Comparison of ENCODE assay signal across 20 cellular contexts in the genomic region with DNA sequence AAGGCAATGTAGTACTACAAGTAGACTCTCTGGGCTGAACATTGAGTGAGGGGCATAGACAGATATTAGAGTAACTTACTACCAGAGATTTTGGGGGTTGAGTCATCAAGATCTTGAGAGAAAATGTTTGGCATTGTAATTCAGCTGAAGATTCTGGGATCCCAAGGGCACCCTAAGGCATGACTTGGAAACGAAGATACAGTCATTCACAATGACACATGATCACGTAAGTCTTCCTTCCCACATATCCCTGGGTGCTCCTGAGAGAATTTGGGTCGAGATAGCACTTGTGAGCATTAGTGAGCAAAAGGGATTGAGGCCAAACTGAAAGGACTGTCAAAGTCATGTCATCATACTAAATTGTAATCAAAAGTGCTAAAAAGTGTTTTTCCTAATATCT.
A peak's percentile ranks its signal among the peaks of the same experiment; 100 is the strongest.
DNase-seq lines count a peak whose midpoint lies in the region; ATAC-seq and TF ChIP-seq lines count a peak whose summit lies in the region.
"Had no signal": no experiment of that assay in that cellular context is flagged by ENCODE, and none has a peak within 500 bp of the region (broad histone marks: within the 10 kb centered on the region; RNA-seq: fewer than 3 reads in every experiment).

No MANE protein-coding gene starts in this region.

- 25 to 33% methylated on average over 3 of the region's 3 CpGs for WGBS in GM23248 (ENCODE audit: low coverage in 1 of 2, low lambda C conversion rate in 2 of 2, missing lambda C conversion rate in 2 of 2), 2 experiments

- H3K9ac ChIP-seq in GM23248 (no peak overlapping the region), SK-N-MC (ENCODE audit: insufficient read length) (no peak overlapping the region)
- H3K9ac ChIP-seq: BLaER1 treated with 17β-estradiol and CSF1 and Interleukin-3, amounts not matched to agents 10 nM and 100 nM had no signal

- H3K36me3 ChIP-seq in GM23248 (ENCODE audit: low read depth) (no peaks in the 10 kb centered on the region), SK-N-MC (ENCODE audit: insufficient read depth, low read length) (no peaks in the 10 kb centered on the region)
- H3K36me3 ChIP-seq: BLaER1 treated with 17β-estradiol and CSF1 and Interleukin-3, amounts not matched to agents 10 nM and 100 nM; MG63 had no signal

- H3K79me2 ChIP-seq in GM23248 (ENCODE audit: insufficient read depth), result no peaks in the 10 kb centered on the region

- no peaks in the 10 kb centered on the region for H3K9me3 ChIP-seq in GM23248 (ENCODE audit: low read depth)
- no peaks in the 10 kb centered on the region for H3K9me3 ChIP-seq in SK-N-MC (ENCODE audit: low read depth, low read length)
- H3K9me3 ChIP-seq: BLaER1 treated with 17β-estradiol and CSF1 and Interleukin-3, amounts not matched to agents 10 nM and 100 nM; MG63 had no signal

- H3K27ac ChIP-seq in GM23248, result no peak overlapping the region
- H3K27ac ChIP-seq in SK-N-MC, result peak overlapping the region; percentile 83
- no peak overlapping the region for H3K27ac ChIP-seq in foreskin keratinocyte
- H3K27ac ChIP-seq: BLaER1 treated with 17β-estradiol and CSF1 and Interleukin-3, amounts not matched to agents 10 nM and 100 nM; PC-9; RWPE1 had no signal

- H3K27me3 ChIP-seq in GM23248 (replicated peaks; ENCODE audit: insufficient read depth) (no peaks in the 10 kb centered on the region), foreskin keratinocyte (no peaks in the 10 kb centered on the region)
- H3K27me3 ChIP-seq: BLaER1 treated with 17β-estradiol and CSF1 and Interleukin-3, amounts not matched to agents 10 nM and 100 nM; MG63 had no signal

- in situ Hi-C loops in GM23248 (cut with MboI), result no loop called here

- ATAC-seq in foreskin keratinocyte, result peak; percentile 85

- H4K20me1 ChIP-seq in GM23248 (ENCODE audit: insufficient read depth), result no peaks in the 10 kb centered on the region
- H4K20me1 ChIP-seq: BLaER1 treated with 17β-estradiol and CSF1 and Interleukin-3, amounts not matched to agents 10 nM and 100 nM had no signal

- TF ChIP-seq CTCF in foreskin keratinocyte (conservative IDR thresholded peaks at IDR 0.05), result no peak

- H3K9me2 ChIP-seq in GM23248 (ENCODE audit: insufficient read depth), result no peaks in the 10 kb centered on the region

- DNase-seq in GM23248 (peak; percentile 10), SK-N-MC (ENCODE audit: low read depth, low spot score) (no peak), foreskin keratinocyte (peak; percentile 6 to 55), RPMI8226 (no peak), NK-92 (lab: John Stamatoyannopoulos, UW; ENCODE audit: unreplicated experiment) (no peak), NCI-H1048 (lab: John Stamatoyannopoulos, UW) (no peak)
- no peak for DNase-seq in activated effector memory CD4-positive, alpha-beta T cell treated with anti-CD3 and anti-CD28 coated beads, Interleukin-2, amount 50 U/mL, for 16 hours
- DNase-seq: CD4-positive, alpha-beta T cell; H9; KBM-7; MG63; NCI-H2029; NCI-H446; NCI-H524 treated with DMSO at 0.1 percent for 48 hours; NCI-H774; NK-92 treated with Interleukin-12 subunit alpha and Interleukin-12 subunit beta, amount 100 ng/mL, for 24 hours; PC-9; SHP77 had no signal

- no peaks in the 10 kb centered on the region for H3F3A ChIP-seq in GM23248 (ENCODE audit: insufficient read depth)

- H3K4me1 ChIP-seq in GM23248 (ENCODE audit: insufficient read depth), result no peaks in the 10 kb centered on the region
- H3K4me1 ChIP-seq in foreskin keratinocyte, result no peaks in the 10 kb centered on the region
- H3K4me1 ChIP-seq: BLaER1 treated with 17β-estradiol and CSF1 and Interleukin-3, amounts not matched to agents 10 nM and 100 nM had no signal

- H2AFZ ChIP-seq in GM23248, result no peak overlapping the region
- H2AFZ ChIP-seq: PC-9 had no signal

- H3K4me3 ChIP-seq in GM23248 (no peak overlapping the region), SK-N-MC (peak overlapping the region; percentile 21)
- H3K4me3 ChIP-seq: BLaER1 treated with 17β-estradiol and CSF1 and Interleukin-3, amounts not matched to agents 10 nM and 100 nM; MG63; PC-9 had no signal

- H3K4me2 ChIP-seq in GM23248 (ENCODE audit: unreplicated experiment), result no peak overlapping the region
- H3K4me2 ChIP-seq: BLaER1 treated with 17β-estradiol and CSF1 and Interleukin-3, amounts not matched to agents 10 nM and 100 nM; PC-9 had no signal

Comparison
In these comparisons a context has a peak if more than half of its experiments do, and no peak if none do; other contexts are left out.
1. DNase-seq: peak in GM23248 (single experiment) and foreskin keratinocyte (2 of 2); none in SK-N-MC (single experiment), RPMI8226 (single experiment), NK-92 (single experiment), activated effector memory CD4-positive, alpha-beta T cell treated with anti-CD3 and anti-CD28 coated beads, Interleukin-2, amount 50 U/mL, for 16 hours (single experiment) and NCI-H1048 (single experiment).